In genomic region chr14:21528381-21529348, GRCh38 we compare ENCODE assay signal across 1 cellular context.
TF ChIP-seq lines count a peak whose summit lies in the region.

No MANE protein-coding gene starts in this region.

TF ChIP-seq in K562, 482 proteins besides CTCF, POLR2A, EP300 and RAD21 (continued from another document):
- no peak for TF ChIP-seq ZNF318 (IDR thresholded peaks at IDR 0.05; ENCODE audit: borderline replicate concordance in 1 of 2, low read depth in 1 of 2)
- 0 out of 2 replicates have a peak, but pooled peaks have one; percentile 37 for TF ChIP-seq NFRKB (IDR thresholded peaks at IDR 0.05; ENCODE audit: low read depth)
- TF ChIP-seq SLC30A9 (CRISPR knock-in tag; IDR thresholded peaks at IDR 0.05) = no peak
- no peak for TF ChIP-seq MYNN (IDR thresholded peaks at IDR 0.05)
- no peak for TF ChIP-seq MYNN (CRISPR knock-in tag; IDR thresholded peaks at IDR 0.05)
- TF ChIP-seq CHD1 (IDR thresholded peaks at IDR 0.05; ENCODE audit: low read length) = no peak
- TF ChIP-seq NUFIP1 (IDR thresholded peaks at IDR 0.05; ENCODE audit: partially characterized antibody) = no peak
- TF ChIP-seq KLF6 (CRISPR knock-in tag; IDR thresholded peaks at IDR 0.05; ENCODE audit: borderline replicate concordance) = no peak
- no peak for TF ChIP-seq EZH2 (IDR thresholded peaks at IDR 0.05; ENCODE audit: borderline replicate concordance, low read depth, low read length)
- no peak for TF ChIP-seq RBM39 (optimal IDR thresholded peaks at IDR 0.05; ENCODE audit: low read depth, low read length)
- TF ChIP-seq MYBL2 (IDR thresholded peaks at IDR 0.05; ENCODE audit: low read depth) = no peak
- TF ChIP-seq MYBL2 (CRISPR knock-in tag; IDR thresholded peaks at IDR 0.05; ENCODE audit: borderline replicate concordance) = no peak
- no peak for TF ChIP-seq ETS2 (tag; IDR thresholded peaks at IDR 0.05; ENCODE audit: borderline replicate concordance, poor library complexity, severe bottlenecking)
- peak; percentile 46; the same call in 1 of the 2 replicates for TF ChIP-seq BCOR (IDR thresholded peaks at IDR 0.05)
- no peak for TF ChIP-seq ZNF431 (CRISPR knock-in tag; IDR thresholded peaks at IDR 0.05)
- TF ChIP-seq KDM1A (IDR thresholded peaks at IDR 0.05) = 0 out of 4 replicates have a peak, but pooled peaks of 1 of the 2 experiments have one; percentile 27
- 0 out of 2 replicates have a peak, but pooled peaks have one; percentile 17 for TF ChIP-seq CTBP1 (IDR thresholded peaks at IDR 0.05; ENCODE audit: borderline replicate concordance)
- TF ChIP-seq CEBPB (tag; IDR thresholded peaks at IDR 0.05) = peak; percentile 77; the same call in 1 of the 2 replicates
- TF ChIP-seq ARID1B (IDR thresholded peaks at IDR 0.05) = peak; percentile 39
- no peak for TF ChIP-seq ZBTB1 (CRISPR knock-in tag; IDR thresholded peaks at IDR 0.05; ENCODE audit: borderline replicate concordance, low read depth)
- TF ChIP-seq ARNT (IDR thresholded peaks at IDR 0.05) = 0 out of 4 replicates have a peak, but pooled peaks of 1 of the 2 experiments have one; percentile 20
- TF ChIP-seq JUND (IDR thresholded peaks at IDR 0.05; ENCODE audit: borderline replicate concordance, low read depth, low read length) = peak; percentile 75
- TF ChIP-seq JUND (tag; IDR thresholded peaks at IDR 0.05; ENCODE audit: borderline replicate concordance, low read depth, low read length) = peak; percentile 63; the same call in 2 of the 3 replicates
- no peak for TF ChIP-seq PYGO2 (tag; IDR thresholded peaks at IDR 0.05)
- peak; percentile 45 for TF ChIP-seq TEAD4 (IDR thresholded peaks at IDR 0.05; ENCODE audit: low read length)
- no peak for TF ChIP-seq TEAD4 (CRISPR knock-in tag; IDR thresholded peaks at IDR 0.05; ENCODE audit: borderline replicate concordance)
- no peak for TF ChIP-seq E2F8 (IDR thresholded peaks at IDR 0.05; ENCODE audit: low read depth, partially characterized antibody)
- peak; percentile 61 for TF ChIP-seq NEUROD1 (IDR thresholded peaks at IDR 0.05; ENCODE audit: borderline replicate concordance, low read depth, low read length, partially characterized antibody)
- no peak for TF ChIP-seq E2F3 (CRISPR knock-in tag; IDR thresholded peaks at IDR 0.05)
- TF ChIP-seq ADNP (tag; IDR thresholded peaks at IDR 0.05) = peak; percentile 48; the same call in 1 of the 2 replicates
- peak; percentile 21; the same call in 1 of the 2 replicates for TF ChIP-seq C11orf30 (IDR thresholded peaks at IDR 0.05; ENCODE audit: low read depth)
- TF ChIP-seq POLR3G (IDR thresholded peaks at IDR 0.05; ENCODE audit: extremely low read depth, insufficient read length, insufficient replicate concordance) = no peak
